8 cellular contexts compared by ENCODE assay signal in the genomic region with DNA sequence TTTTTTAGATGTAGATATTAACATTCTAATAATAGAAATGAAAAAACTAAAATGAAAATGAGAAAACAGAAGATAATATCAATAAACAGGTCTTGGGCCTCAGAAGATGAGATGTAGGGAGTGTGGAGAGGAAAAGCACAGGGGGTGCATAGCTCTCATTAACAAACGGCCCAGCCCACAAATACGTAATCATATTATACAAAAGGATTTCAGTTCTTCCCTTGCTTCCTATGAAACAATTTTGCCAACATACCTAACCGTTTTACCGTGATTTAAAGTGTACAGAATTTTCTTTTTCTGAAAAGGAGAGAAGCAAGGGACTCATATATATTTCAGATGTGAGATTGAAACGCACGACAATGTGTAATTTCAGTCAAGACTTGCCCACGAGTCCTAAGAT.
DNase-seq lines count a peak whose midpoint lies in the region; ATAC-seq and TF ChIP-seq lines count a peak whose summit lies in the region.

No MANE protein-coding gene starts in this region.

- no TSS peak for BruUV-seq in Panc1 (replicated peaks; lab: Mats Ljungman, UMichigan)

- TF ChIP-seq POLR2A in GM18505 (IDR thresholded peaks at IDR 0.05; ENCODE audit: borderline replicate concordance, extremely low read depth, insufficient read depth, insufficient read length), result no peak

- peak overlapping the region; percentile 67 for H3K4me3 ChIP-seq in AG04450 (ENCODE audit: low read depth, low read length)
- peak overlapping the region; percentile 45 to 52 for H3K4me3 ChIP-seq in Panc1 (ENCODE audit: low read depth in 2 of 2, low read length in 2 of 2)
- peak overlapping the region; percentile 69 for H3K4me3 ChIP-seq in fibroblast of villous mesenchyme (ENCODE audit: low read depth, low read length)
- H3K4me3 ChIP-seq in stomach smooth muscle (ENCODE audit: low read length in 2 of 2), result peak overlapping the region; percentile 77 to 89

- in situ Hi-C loops in Panc1 (cut with HindIII; ENCODE audit: low pct_unique_long_range_greater_than_20kb, low sequenced_read_pairs), result no loop called here

- ATAC-seq in GM19452 (IDR thresholded peaks at IDR 0.05; ENCODE audit: unreplicated experiment), result peak; percentile 9
- ATAC-seq in Panc1, result peak; percentile 61; the same call in 1 of the 2 replicates
- ATAC-seq in GM18505 (IDR thresholded peaks at IDR 0.05; ENCODE audit: unreplicated experiment), result no peak

- H3K36me3 ChIP-seq in Panc1 (ENCODE audit: control insufficient read depth, insufficient read depth, low read length), result peaks cover 3% of the 10 kb centered on the region; the same call in 1 of the 2 replicates
- H3K36me3 ChIP-seq in stomach smooth muscle (ENCODE audit: control insufficient read depth in 2 of 2, insufficient read depth in 2 of 2, low read length in 2 of 2), result no peaks in the 10 kb centered on the region

- POLR2A ChIA-PET in AG04450 (lab: Yijun Ruan, JAX) (interaction anchor here (1.2 to 3.7 kb wide), 7 partner anchors 8 to 49 kb away, joined by 3 to 40 read pairs (median 10); a partner anchor contains a TSS), Panc1 (lab: Charles Lee) (no interaction called here)

- H3K27ac ChIP-seq in AG04450 (ENCODE audit: low read depth, low read length) (peak overlapping the region; percentile 87), Panc1 (ENCODE audit: low read length) (peak overlapping the region; percentile 89), stomach smooth muscle (ENCODE audit: low read length) (peak overlapping the region; percentile 89)

- peak overlapping the region in 1 of 2 donors; percentile 74 for H3K9ac ChIP-seq in stomach smooth muscle (ENCODE audit: low read length in 2 of 2)

- intact Hi-C loops in Panc1 (cut with micrococcal nuclease; ENCODE audit: unreplicated experiment), result no loop called here

- CTCF ChIA-PET in AG04450 (lab: Charles Lee) (interaction anchor here (0.7 to 2.7 kb wide), 3 partner anchors 37 to 372 kb away, joined by 3 to 10 read pairs (median 4); no protein-coding TSS in a partner anchor), Panc1 (lab: Charles Lee) (no interaction called here)

- no peak for DNase-seq in AG04450 (ENCODE audit: low read depth, low spot score)
- DNase-seq in Panc1 (ENCODE audit: low read depth, low spot score), result no peak
- DNase-seq in fibroblast of villous mesenchyme (ENCODE audit: low read depth), result peak; percentile 43
- DNase-seq in GOT3 (lab: John Stamatoyannopoulos, UW), result no peak
- no peak for DNase-seq in activated CD4-positive, alpha-beta T cell treated with anti-CD3 and anti-CD28 coated beads, Interleukin-2, amount 50 U/mL, for 4 hours

- H3K4me1 ChIP-seq in Panc1 (ENCODE audit: control insufficient read depth, insufficient read depth, low read length) (peaks cover 24% of the 10 kb centered on the region), stomach smooth muscle (ENCODE audit: control insufficient read depth, insufficient read depth, low read length) (no peaks in the 10 kb centered on the region)

- H3K27me3 ChIP-seq in AG04450 (ENCODE audit: control insufficient read depth, insufficient read depth, low read length), result no peaks in the 10 kb centered on the region
- no peaks in the 10 kb centered on the region for H3K27me3 ChIP-seq in Panc1 (ENCODE audit: control insufficient read depth, insufficient read depth, low read length)
- peaks cover 0 to 13% of the 10 kb centered on the region in 2 donors for H3K27me3 ChIP-seq in stomach smooth muscle (ENCODE audit: control insufficient read depth in 1 of 2, insufficient read depth in 2 of 2, low read length in 2 of 2)

- peaks cover 4% of the 10 kb centered on the region; the same call in 1 of the 2 replicates for H3K9me3 ChIP-seq in AG04450 (ENCODE audit: control insufficient read depth, insufficient read depth, low read length)
- H3K9me3 ChIP-seq in Panc1 (ENCODE audit: control insufficient read depth, insufficient read depth, low read depth, low read length), result no peaks in the 10 kb centered on the region
- H3K9me3 ChIP-seq in stomach smooth muscle (ENCODE audit: control insufficient read depth in 2 of 2, low read length in 2 of 2), result peaks cover 0 to 8% of the 10 kb centered on the region in 2 donors

- TF ChIP-seq CTCF in AG04450 (IDR thresholded peaks at IDR 0.05; ENCODE audit: low read depth, low read length), result no peak
- TF ChIP-seq CTCF in Panc1 (IDR thresholded peaks at IDR 0.05), result no peak
- TF ChIP-seq CTCF in fibroblast of villous mesenchyme (IDR thresholded peaks at IDR 0.05; ENCODE audit: insufficient read depth, low read depth, low read length), result no peak
